Comparison of ENCODE assay signal across 23 cellular contexts in genomic region chr12:41460906-41461305, GRCh38.
"Had no signal": no experiment of that assay in that cellular context is flagged by ENCODE, and none has a peak within 500 bp of the region (broad histone marks: within the 10 kb centered on the region; RNA-seq: fewer than 3 reads in every experiment).

No MANE protein-coding gene starts in this region.

- DNase-seq: activated CD4-positive, alpha-beta memory T cell treated with anti-CD3 and anti-CD28 coated beads, Interleukin-2, amount 10 ng/mL, durations not matched to agents 7 days and 5 days; activated CD4-positive, alpha-beta T cell treated with anti-CD3 and anti-CD28 coated beads, Interleukin-2, amount 10 ng/mL, durations not matched to agents 7 days and 5 days; activated CD4-positive, CD25-positive, alpha-beta regulatory T cell; activated gamma-delta T cell; activated naive CD4-positive, alpha-beta T cell treated with anti-CD3 and anti-CD28 coated beads for 36 hours; activated T-cell treated with anti-CD3 and anti-CD28 coated beads for 4 hours; activated T-cell treated with anti-CD3 and anti-CD28 coated beads, Interleukin-2, amount 50 U/mL, for 48 hours; KG1; NCI-H1048; NCI-H146; NCI-H187 treated with DMSO at 0.1 percent for 48 hours; NCI-H2081 treated with DMSO at 0.1 percent for 48 hours; NCI-H446; NCI-H524; OCI-M1; RPMI8226; T-helper 2 cell; T1000 had no signal

- H3K27ac ChIP-seq: VCaP had no signal

- ATAC-seq: activated T-helper 17 cell treated with anti-CD3 and anti-CD28 coated beads, Interleukin-2, amount 50 U/mL, for 72 hours; Panc1; Right ventricle myocardium inferior; SK-N-SH treated with all-trans-retinoic acid at 6 μM for 48 hours had no signal
